1 cellular context compared by ENCODE assay signal in the genomic region with DNA sequence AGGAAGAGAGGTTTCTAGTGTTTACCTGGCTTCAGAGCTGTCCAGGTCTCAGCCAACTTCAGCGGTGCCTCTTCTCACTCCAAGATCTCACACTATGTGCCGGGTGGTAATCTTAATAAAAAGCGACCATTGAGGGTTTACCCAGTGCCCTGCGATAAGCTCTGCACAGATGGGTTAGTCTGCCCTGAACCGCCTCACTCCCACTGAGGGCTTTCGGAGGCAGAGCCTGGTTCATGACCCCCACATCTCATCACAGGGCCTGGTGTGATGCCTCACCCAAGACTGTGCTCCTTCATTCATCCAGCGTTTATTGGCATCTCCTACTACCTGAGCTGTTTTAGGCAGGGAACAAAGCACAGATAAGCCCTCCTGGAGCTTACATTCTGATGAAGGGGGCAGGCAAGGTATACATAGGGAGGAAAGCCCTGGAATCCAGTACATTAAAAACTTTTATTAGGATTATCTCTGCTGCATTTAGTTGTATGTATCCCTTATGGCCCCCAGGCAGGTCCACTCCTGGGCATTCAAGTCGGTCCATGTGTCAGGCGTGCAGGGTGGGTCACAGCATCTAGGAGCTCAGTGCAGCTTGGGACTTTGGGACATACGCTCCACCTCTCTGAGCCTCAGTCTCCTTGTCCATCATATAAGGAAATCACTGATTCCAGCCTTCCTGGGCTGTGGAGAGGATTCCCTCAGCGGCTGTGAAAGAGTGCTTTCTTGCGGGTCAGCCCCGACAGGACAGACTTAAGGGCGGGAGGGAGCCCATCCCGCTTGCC.
TF ChIP-seq lines count a peak whose summit lies in the region.

No MANE protein-coding gene starts in this region.

TF ChIP-seq in SK-N-SH treated with all-trans-retinoic acid at 6 μM for 48 hours, 23 proteins besides CTCF, POLR2A, EP300 and RAD21 (continued from another document):
- TF ChIP-seq, protein P1, sequence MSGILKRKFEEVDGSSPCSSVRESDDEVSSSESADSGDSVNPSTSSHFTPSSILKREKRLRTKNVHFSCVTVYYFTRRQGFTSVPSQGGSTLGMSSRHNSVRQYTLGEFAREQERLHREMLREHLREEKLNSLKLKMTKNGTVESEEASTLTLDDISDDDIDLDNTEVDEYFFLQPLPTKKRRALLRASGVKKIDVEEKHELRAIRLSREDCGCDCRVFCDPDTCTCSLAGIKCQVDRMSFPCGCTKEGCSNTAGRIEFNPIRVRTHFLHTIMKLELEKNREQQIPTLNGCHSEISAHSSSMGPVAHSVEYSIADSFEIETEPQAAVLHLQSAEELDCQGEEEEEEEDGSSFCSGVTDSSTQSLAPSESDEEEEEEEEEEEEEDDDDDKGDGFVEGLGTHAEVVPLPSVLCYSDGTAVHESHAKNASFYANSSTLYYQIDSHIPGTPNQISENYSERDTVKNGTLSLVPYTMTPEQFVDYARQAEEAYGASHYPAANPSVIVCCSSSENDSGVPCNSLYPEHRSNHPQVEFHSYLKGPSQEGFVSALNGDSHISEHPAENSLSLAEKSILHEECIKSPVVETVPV (CRISPR knock-in tag; IDR thresholded peaks at IDR 0.05) = no peak
- no peak for TF ChIP-seq TCF4 (CRISPR knock-in tag; IDR thresholded peaks at IDR 0.05; ENCODE audit: borderline replicate concordance)
- no peak for TF ChIP-seq TOX (CRISPR knock-in tag; IDR thresholded peaks at IDR 0.05; ENCODE audit: borderline replicate concordance)
- TF ChIP-seq BACH2 (CRISPR knock-in tag; IDR thresholded peaks at IDR 0.05; ENCODE audit: borderline replicate concordance) = no peak
- TF ChIP-seq, protein P2, sequence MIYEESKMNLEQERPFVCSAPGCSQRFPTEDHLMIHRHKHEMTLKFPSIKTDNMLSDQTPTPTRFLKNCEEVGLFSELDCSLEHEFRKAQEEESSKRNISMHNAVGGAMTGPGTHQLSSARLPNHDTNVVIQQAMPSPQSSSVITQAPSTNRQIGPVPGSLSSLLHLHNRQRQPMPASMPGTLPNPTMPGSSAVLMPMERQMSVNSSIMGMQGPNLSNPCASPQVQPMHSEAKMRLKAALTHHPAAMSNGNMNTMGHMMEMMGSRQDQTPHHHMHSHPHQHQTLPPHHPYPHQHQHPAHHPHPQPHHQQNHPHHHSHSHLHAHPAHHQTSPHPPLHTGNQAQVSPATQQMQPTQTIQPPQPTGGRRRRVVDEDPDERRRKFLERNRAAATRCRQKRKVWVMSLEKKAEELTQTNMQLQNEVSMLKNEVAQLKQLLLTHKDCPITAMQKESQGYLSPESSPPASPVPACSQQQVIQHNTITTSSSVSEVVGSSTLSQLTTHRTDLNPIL (CRISPR knock-in tag; IDR thresholded peaks at IDR 0.05; ENCODE audit: low read depth) = no peak
- no peak for TF ChIP-seq ISL1 (CRISPR knock-in tag; IDR thresholded peaks at IDR 0.05)
- no peak for TF ChIP-seq RARB (CRISPR knock-in tag; IDR thresholded peaks at IDR 0.05)
- no peak for TF ChIP-seq SNAI2 (CRISPR knock-in tag; IDR thresholded peaks at IDR 0.05)
